ENCODE assay signal across 11 cellular contexts in the genomic region with DNA sequence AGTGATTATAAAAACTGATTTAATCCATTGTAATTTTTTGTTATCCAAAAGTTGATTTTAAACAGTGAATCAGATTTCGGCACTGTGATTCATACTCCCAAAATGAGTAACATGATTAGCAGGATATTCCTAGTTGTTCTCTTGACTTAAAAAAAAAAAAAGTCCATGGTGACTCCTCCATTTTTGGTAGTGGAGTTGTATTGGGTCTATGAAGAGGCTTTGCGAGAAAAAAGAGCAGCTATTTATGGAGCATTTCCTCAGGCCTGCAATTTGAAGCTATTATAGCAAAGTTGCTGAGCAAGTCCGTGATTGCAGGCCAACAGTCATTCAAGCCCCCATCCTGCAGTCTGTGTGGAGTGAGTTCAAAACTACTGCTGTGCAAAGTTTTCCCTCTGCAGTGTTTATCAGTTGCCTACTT. TPM values are rescaled to one million over a fixed set of nuclear protein-coding genes. Genes with fewer than 3 reads are reported as not detected.
A peak's percentile ranks its signal among the peaks of the same experiment; 100 is the strongest.
DNase-seq lines count a peak whose midpoint lies in the region; ATAC-seq and TF ChIP-seq lines count a peak whose summit lies in the region.
"Had no signal": no experiment of that assay in that cellular context is flagged by ENCODE, and none has a peak within 500 bp of the region (broad histone marks: within the 10 kb centered on the region; RNA-seq: fewer than 3 reads in every experiment).

No MANE protein-coding gene starts in this region.

- H3K27me3 ChIP-seq in osteoblast (ENCODE audit: insufficient read depth, low read length), result no peaks in the 10 kb centered on the region

- no peak for ATAC-seq in HG02588 (IDR thresholded peaks at IDR 0.05; ENCODE audit: unreplicated experiment)
- ATAC-seq in HG03135 (IDR thresholded peaks at IDR 0.05; ENCODE audit: unreplicated experiment), result no peak

- no peak overlapping the region for H2AFZ ChIP-seq in osteoblast (ENCODE audit: low read length)

- peak overlapping the region; percentile 74 for H3K4me2 ChIP-seq in osteoblast (ENCODE audit: insufficient read depth, low read length)

- H3K36me3 ChIP-seq in osteoblast (ENCODE audit: insufficient read depth, low read length), result peaks cover 10% of the 10 kb centered on the region

- DNase-seq in Daoy (ENCODE audit: low read depth) (peak; percentile 55), SW 1271 (lab: John Stamatoyannopoulos, UW) (peak; percentile 51 to 76), foreskin melanocyte (peak; percentile 66), osteoblast (ENCODE audit: insufficient read length, low spot score, missing footprints) (peak; percentile 90), KBM-7 (no peak), NCI-H82 treated with DMSO at 0.1 percent for 48 hours (lab: John Stamatoyannopoulos, UW; ENCODE audit: unreplicated experiment) (no peak)
- DNase-seq: COR-L47, NCI-H1694 had no signal

- no peak for TF ChIP-seq CTCF in osteoblast (IDR thresholded peaks at IDR 0.05; ENCODE audit: extremely low read depth, low read depth, low read length)

- H4K20me1 ChIP-seq in osteoblast (ENCODE audit: insufficient read depth, low read length), result peaks cover 12% of the 10 kb centered on the region

- H3K79me2 ChIP-seq in osteoblast (ENCODE audit: insufficient read depth, low read length), result peaks cover 90% of the 10 kb centered on the region

- H3K4me3 ChIP-seq in osteoblast (ENCODE audit: insufficient read depth, low read length), result peak overlapping the region; percentile 12

- in situ Hi-C loops in KBM-7 (cut with MboI; ENCODE audit: low pct_unique_long_range_greater_than_20kb, low sequenced_read_pairs), result no loop called here

- peaks cover 33% of the 10 kb centered on the region for H3K4me1 ChIP-seq in osteoblast (ENCODE audit: insufficient read depth, low read length)

- H3K27ac ChIP-seq in osteoblast (ENCODE audit: low read depth, low read length), result peak overlapping the region; percentile 98

- no peaks in the 10 kb centered on the region for H3K9me3 ChIP-seq in osteoblast (ENCODE audit: low read depth, low read length)

RNA-seq across cellular contexts. Expression of gene YAP1, which starts 28.8 kb away (rescaled TPM):
- 35.5 and 49.0 TPM in 2 replicates for total RNA-seq in Daoy (2014; rRNA removed; shearing (Covaris generic))
- 156 and 174 TPM in 2 replicates for total RNA-seq in osteoblast
- total RNA-seq: T-helper 2 cell treated with Interferon-gamma antibody and Interleukin-4, amounts not matched to agents 100 ng/mL and 5 ng/mL, for 36 hours had no signal

Comparison
In these comparisons a context has a peak if more than half of its experiments do, and no peak if none do; other contexts are left out.
1. DNase-seq: peak in Daoy (single experiment), SW 1271 (2 of 2), foreskin melanocyte (single experiment) and osteoblast (single experiment); none in KBM-7 (single experiment) and NCI-H82 treated with DMSO at 0.1 percent for 48 hours (single experiment).